ENCODE assay signal across 8 cellular contexts in the genomic region with DNA sequence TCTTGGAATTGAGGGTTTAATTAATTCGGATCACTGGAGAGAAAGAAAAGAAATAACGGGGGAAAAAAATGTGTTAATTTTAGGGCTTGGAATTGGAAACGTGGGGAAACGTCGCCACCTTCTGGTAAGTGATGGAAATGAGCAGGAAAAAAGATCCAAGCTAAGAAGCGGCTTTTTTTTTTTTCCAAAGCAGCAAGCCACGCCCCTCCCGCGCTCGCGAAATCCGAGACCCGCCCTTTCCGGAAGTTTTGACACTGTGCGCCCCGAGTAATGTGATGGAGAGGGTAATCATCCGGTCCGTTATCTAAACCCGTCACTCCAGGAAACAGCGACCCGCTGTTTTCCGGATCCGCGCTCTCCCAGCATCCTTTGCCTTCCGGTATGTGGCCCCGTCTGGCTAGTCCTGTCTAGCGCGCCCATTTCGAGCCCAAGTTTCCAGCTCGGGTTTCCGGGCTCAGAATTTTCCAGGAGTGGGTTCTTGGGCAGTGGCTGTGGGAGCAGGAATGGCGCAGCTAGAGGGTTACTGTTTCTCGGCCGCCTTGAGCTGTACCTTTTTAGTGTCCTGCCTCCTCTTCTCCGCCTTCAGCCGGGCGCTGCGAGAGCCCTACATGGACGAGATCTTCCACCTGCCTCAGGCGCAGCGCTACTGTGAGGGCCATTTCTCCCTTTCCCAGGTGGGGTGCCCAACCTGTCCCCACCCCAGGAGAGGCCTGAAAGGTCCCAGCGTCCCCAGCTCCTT. TPM values are rescaled to one million over a fixed set of nuclear protein-coding genes. Genes with fewer than 3 reads are reported as not detected.
A peak's percentile ranks its signal among the peaks of the same experiment; 100 is the strongest.
DNase-seq lines count a peak whose midpoint lies in the region; ATAC-seq and TF ChIP-seq lines count a peak whose summit lies in the region.

A gene with protein sequence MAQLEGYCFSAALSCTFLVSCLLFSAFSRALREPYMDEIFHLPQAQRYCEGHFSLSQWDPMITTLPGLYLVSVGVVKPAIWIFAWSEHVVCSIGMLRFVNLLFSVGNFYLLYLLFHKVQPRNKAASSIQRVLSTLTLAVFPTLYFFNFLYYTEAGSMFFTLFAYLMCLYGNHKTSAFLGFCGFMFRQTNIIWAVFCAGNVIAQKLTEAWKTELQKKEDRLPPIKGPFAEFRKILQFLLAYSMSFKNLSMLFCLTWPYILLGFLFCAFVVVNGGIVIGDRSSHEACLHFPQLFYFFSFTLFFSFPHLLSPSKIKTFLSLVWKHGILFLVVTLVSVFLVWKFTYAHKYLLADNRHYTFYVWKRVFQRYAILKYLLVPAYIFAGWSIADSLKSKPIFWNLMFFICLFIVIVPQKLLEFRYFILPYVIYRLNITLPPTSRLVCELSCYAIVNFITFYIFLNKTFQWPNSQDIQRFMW (plus strand): TSS at position 384 of the 739 bp plus-strand sequence. CDS start 120 bp downstream, at position 504.

- no peaks in the 10 kb centered on the region for H3K9me3 ChIP-seq in colonic mucosa

- no peaks in the 10 kb centered on the region for H3K36me3 ChIP-seq in colonic mucosa

- intact Hi-C loops in colonic mucosa (cut with DNase I): loop anchor here (5.0 to 10.0 kb wide), 2 partner anchors 179 to 262 kb away; no protein-coding TSS in a partner anchor

- peak; percentile 63 for TF ChIP-seq CTCF in colonic mucosa (IDR thresholded peaks at IDR 0.05)

- peak within 1 kb of the TSS; percentile 70 for H3K4me3 ChIP-seq in colonic mucosa

- peak; percentile 87 to 92 for DNase-seq in AML-193 (lab: John Stamatoyannopoulos, UW)
- peak; percentile 71 for DNase-seq in NCI-H524 treated with DMSO at 0.1 percent for 48 hours (lab: John Stamatoyannopoulos, UW)
- peak; percentile 93 for DNase-seq in activated CD4-positive, alpha-beta T cell treated with anti-CD3 and anti-CD28 coated beads for 48 hours
- DNase-seq in colonic mucosa: peak; percentile 94
- DNase-seq in left kidney (ENCODE audit: low read depth, low spot score): peak; percentile 99
- DNase-seq in stimulated activated CD4-positive, alpha-beta T cell treated with anti-CD3 and anti-CD28 coated beads, Interleukin-2, amount 100 ng/mL, for 24 hours: peak; percentile 86 to 93

- no peaks in the 10 kb centered on the region for H3K4me1 ChIP-seq in colonic mucosa

- no peaks in the 10 kb centered on the region for H3K27me3 ChIP-seq in colonic mucosa

- peak; percentile 100 for ATAC-seq in GM19043 (IDR thresholded peaks at IDR 0.05; ENCODE audit: low read depth, unreplicated experiment)
- peak; percentile 100 for ATAC-seq in HG03378 (IDR thresholded peaks at IDR 0.05; ENCODE audit: unreplicated experiment)

- H3K27ac ChIP-seq in colonic mucosa: peak within 1 kb of the TSS; percentile 79

- H3K9ac ChIP-seq in colonic mucosa (ENCODE audit: low read depth in 2 of 2, low read length in 2 of 2): peak within 1 kb of the TSS; percentile 46 to 86

RNA-seq across cellular contexts. Expression of the gene that starts here (rescaled TPM):
- total RNA-seq in colonic mucosa: 1 to 10 TPM; 3.6 to 5.6 TPM

Comparison
In these comparisons a context has a peak if more than half of its experiments do, and no peak if none do; other contexts are left out.
1. Peak in every context shown above with its lines: DNase-seq, ATAC-seq, H3K4me3 ChIP-seq and H3K27ac ChIP-seq.